ENCODE assay signal across 33 cellular contexts in the genomic region with DNA sequence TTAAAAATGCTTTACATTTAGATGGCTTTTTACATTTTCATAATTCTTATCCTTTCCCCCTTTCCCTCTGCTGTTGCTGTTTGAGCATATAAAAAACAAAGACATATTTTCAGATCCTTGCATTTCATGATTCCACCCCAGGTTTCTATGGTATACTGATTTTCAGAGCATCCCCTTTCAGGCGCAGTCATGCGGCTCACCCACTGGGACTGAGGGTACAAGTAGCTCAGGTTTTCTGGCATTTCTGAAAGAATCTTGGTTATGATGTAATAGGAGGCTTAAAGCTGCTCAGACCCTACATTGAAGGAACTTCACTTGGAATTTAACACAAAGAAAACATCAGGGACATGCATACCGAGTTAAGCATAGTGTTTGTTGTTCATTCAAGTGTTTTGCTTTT.
"Had no signal": no experiment of that assay in that cellular context is flagged by ENCODE, and none has a peak within 500 bp of the region (broad histone marks: within the 10 kb centered on the region; RNA-seq: fewer than 3 reads in every experiment).

No MANE protein-coding gene starts in this region.

- H3K27me3 ChIP-seq: MG63 had no signal

- H3K27ac ChIP-seq: KMS-11 had no signal

- H3K4me3 ChIP-seq: MG63 had no signal

- H3K9me3 ChIP-seq: MG63 had no signal

- H3K4me2 ChIP-seq: KMS-11 had no signal

- DNase-seq: Karpas-422, Kasumi-1, MG63, MM.1S, MV-4-11, NCI-H1048, NCI-H1092, NCI-H1092 treated with DMSO at 0.1 percent for 48 hours, NCI-H1105, NCI-H1105 treated with DMSO at 0.1 percent for 48 hours, NCI-H1417 treated with DMSO at 0.1 percent for 48 hours, NCI-H1436, NCI-H1436 treated with DMSO at 0.1 percent for 48 hours, NCI-H146, NCI-H1694, NCI-H1694 treated with DMSO at 0.1 percent for 48 hours, NCI-H187, NCI-H187 treated with DMSO at 0.1 percent for 48 hours, NCI-H1930, NCI-H2029, NCI-H2029 treated with DMSO at 0.1 percent for 48 hours, NCI-H2081, NCI-H2081 treated with DMSO at 0.1 percent for 48 hours, NCI-H2107, NCI-H2171, NCI-H2171 treated with DMSO at 0.1 percent for 48 hours, NCI-H2227 treated with DMSO at 0.1 percent for 48 hours, NCI-H345, NCI-H446, NCI-H446 treated with DMSO at 0.1 percent for 48 hours, NCI-H510A, NCI-H510A treated with DMSO at 0.1 percent for 48 hours had no signal

- H3K36me3 ChIP-seq: MG63 had no signal
